In the genomic region with DNA sequence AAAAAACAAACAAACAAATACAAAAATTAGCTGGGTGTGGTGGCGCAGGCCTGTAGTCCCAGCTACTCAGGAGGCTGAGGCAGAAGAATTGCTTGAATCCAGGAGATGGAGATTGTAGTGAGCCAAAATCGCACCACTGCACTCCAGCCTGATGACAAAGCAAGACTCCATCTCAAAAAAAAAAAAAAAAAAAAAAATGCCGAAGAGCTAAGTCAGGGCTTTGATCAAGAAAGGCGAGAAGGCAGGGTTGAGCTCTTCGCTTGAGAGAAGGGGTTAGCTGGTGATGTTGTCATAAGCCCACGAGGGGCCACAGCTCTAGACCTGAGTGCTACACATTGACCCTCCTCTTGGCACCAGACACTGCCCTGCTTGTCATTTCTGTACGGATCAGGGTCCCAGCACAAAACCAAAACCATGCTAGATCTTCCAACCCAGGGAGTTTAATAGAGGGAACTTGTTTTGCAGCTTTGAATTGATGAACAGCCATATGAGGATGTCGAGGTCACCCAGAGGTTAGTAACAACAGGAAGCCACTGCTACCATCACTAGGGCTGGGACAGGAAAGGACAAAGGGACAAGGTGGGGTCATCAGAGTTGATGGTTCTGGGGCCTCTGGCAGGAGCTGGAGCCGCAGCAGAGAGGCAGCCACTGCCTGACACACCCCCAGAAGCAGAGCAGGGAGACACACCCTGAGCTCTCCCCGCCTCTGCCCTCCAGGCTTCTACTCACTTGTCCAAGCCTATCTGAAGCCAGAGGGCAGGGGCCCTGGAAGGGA, we compare ENCODE assay signal across 1 cellular context.
TF ChIP-seq lines count a peak whose summit lies in the region.

No MANE protein-coding gene starts in this region.

TF ChIP-seq in HepG2, 621 proteins besides CTCF, POLR2A, EP300 and RAD21 (continued from another document and continues in another):
- no peak; the same call in 1 of the 2 replicates for TF ChIP-seq UBTF (CRISPR knock-in tag; IDR thresholded peaks at IDR 0.05)
- TF ChIP-seq, protein P1, sequence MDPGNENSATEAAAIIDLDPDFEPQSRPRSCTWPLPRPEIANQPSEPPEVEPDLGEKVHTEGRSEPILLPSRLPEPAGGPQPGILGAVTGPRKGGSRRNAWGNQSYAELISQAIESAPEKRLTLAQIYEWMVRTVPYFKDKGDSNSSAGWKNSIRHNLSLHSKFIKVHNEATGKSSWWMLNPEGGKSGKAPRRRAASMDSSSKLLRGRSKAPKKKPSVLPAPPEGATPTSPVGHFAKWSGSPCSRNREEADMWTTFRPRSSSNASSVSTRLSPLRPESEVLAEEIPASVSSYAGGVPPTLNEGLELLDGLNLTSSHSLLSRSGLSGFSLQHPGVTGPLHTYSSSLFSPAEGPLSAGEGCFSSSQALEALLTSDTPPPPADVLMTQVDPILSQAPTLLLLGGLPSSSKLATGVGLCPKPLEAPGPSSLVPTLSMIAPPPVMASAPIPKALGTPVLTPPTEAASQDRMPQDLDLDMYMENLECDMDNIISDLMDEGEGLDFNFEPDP (CRISPR knock-in tag; conservative IDR thresholded peaks at IDR 0.05) = no peak
- no peak for TF ChIP-seq ZNF615 (CRISPR knock-in tag; IDR thresholded peaks at IDR 0.05; ENCODE audit: borderline replicate concordance)
- TF ChIP-seq MBD4 (IDR thresholded peaks at IDR 0.05; ENCODE audit: borderline replicate concordance, low read length) = no peak
- no peak for TF ChIP-seq HMG20A (CRISPR knock-in tag; IDR thresholded peaks at IDR 0.05; ENCODE audit: borderline replicate concordance)
- no peak for TF ChIP-seq HNRNPUL1 (IDR thresholded peaks at IDR 0.05; ENCODE audit: low read depth, low read length)
- TF ChIP-seq, protein P2, sequence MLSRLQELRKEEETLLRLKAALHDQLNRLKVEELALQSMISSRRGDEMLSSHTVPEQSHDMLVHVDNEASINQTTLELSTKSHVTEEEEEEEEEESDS (CRISPR knock-in tag; IDR thresholded peaks at IDR 0.05; ENCODE audit: borderline replicate concordance) = no peak
- no peak for TF ChIP-seq ZBTB2 (CRISPR knock-in tag; IDR thresholded peaks at IDR 0.05; ENCODE audit: low read depth)
- no peak for TF ChIP-seq MNT (IDR thresholded peaks at IDR 0.05)
- no peak for TF ChIP-seq NR2F2 (IDR thresholded peaks at IDR 0.05; ENCODE audit: borderline replicate concordance, low read depth)
- no peak for TF ChIP-seq TFDP1 (CRISPR knock-in tag; IDR thresholded peaks at IDR 0.05; ENCODE audit: borderline replicate concordance)
- no peak for TF ChIP-seq ZFP62 (CRISPR knock-in tag; IDR thresholded peaks at IDR 0.05)
- no peak for TF ChIP-seq RAD51 (IDR thresholded peaks at IDR 0.05; ENCODE audit: borderline replicate concordance)
- no peak for TF ChIP-seq KMT2B (CRISPR knock-in tag; IDR thresholded peaks at IDR 0.05)
- no peak for TF ChIP-seq KAT2B (IDR thresholded peaks at IDR 0.05; ENCODE audit: borderline replicate concordance, low read depth, low read length)
- no peak for TF ChIP-seq ZNF263 (CRISPR knock-in tag; IDR thresholded peaks at IDR 0.05)
- TF ChIP-seq RBM22 (optimal IDR thresholded peaks at IDR 0.05; ENCODE audit: low read length) = no peak
- TF ChIP-seq ZNF609 (CRISPR knock-in tag; IDR thresholded peaks at IDR 0.05; ENCODE audit: borderline replicate concordance) = peak; percentile 78
- no peak for TF ChIP-seq ZNF296 (CRISPR knock-in tag; conservative IDR thresholded peaks at IDR 0.05)
- TF ChIP-seq ZNF451 (CRISPR knock-in tag; IDR thresholded peaks at IDR 0.05) = no peak
- TF ChIP-seq, protein P3, sequence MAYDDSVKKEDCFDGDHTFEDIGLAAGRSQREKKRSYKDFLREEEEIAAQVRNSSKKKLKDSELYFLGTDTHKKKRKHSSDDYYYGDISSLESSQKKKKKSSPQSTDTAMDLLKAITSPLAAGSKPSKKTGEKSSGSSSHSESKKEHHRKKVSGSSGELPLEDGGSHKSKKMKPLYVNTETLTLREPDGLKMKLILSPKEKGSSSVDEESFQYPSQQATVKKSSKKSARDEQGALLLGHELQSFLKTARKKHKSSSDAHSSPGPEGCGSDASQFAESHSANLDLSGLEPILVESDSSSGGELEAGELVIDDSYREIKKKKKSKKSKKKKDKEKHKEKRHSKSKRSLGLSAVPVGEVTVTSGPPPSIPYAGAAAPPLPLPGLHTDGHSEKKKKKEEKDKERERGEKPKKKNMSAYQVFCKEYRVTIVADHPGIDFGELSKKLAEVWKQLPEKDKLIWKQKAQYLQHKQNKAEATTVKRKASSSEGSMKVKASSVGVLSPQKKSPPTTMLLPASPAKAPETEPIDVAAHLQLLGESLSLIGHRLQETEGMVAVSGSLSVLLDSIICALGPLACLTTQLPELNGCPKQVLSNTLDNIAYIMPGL (CRISPR knock-in tag; IDR thresholded peaks at IDR 0.05; ENCODE audit: borderline replicate concordance in 1 of 2, low read depth in 1 of 2) = 0 out of 4 replicates have a peak, but pooled peaks of 1 of the 2 experiments have one; percentile 35
- no peak for TF ChIP-seq JUND (CRISPR knock-in tag; IDR thresholded peaks at IDR 0.05)
- TF ChIP-seq ZGPAT (CRISPR knock-in tag; IDR thresholded peaks at IDR 0.05) = 0 out of 2 replicates have a peak, but pooled peaks have one; percentile 32
- TF ChIP-seq RFX5 (IDR thresholded peaks at IDR 0.05; ENCODE audit: low read depth, low read length) = no peak
- no peak for TF ChIP-seq ZNF549 (CRISPR knock-in tag; IDR thresholded peaks at IDR 0.05)
- TF ChIP-seq RNF2 (conservative IDR thresholded peaks at IDR 0.05; ENCODE audit: low read depth) = no peak
- TF ChIP-seq AKAP8 (CRISPR knock-in tag; IDR thresholded peaks at IDR 0.05) = no peak
- TF ChIP-seq ZNF629 (CRISPR knock-in tag; conservative IDR thresholded peaks at IDR 0.05) = no peak
- TF ChIP-seq ZBTB26 (CRISPR knock-in tag; IDR thresholded peaks at IDR 0.05; ENCODE audit: borderline replicate concordance) = no peak
- no peak for TF ChIP-seq ZFP90 (CRISPR knock-in tag; IDR thresholded peaks at IDR 0.05; ENCODE audit: borderline replicate concordance)
- no peak for TF ChIP-seq ZNF777 (CRISPR knock-in tag; IDR thresholded peaks at IDR 0.05)
- TF ChIP-seq PAX8 (CRISPR knock-in tag; IDR thresholded peaks at IDR 0.05; ENCODE audit: borderline replicate concordance) = 0 out of 2 replicates have a peak, but pooled peaks have one; percentile 52
- TF ChIP-seq MED1 (CRISPR knock-in tag; IDR thresholded peaks at IDR 0.05) = peak; percentile 76
- no peak for TF ChIP-seq RFX1 (IDR thresholded peaks at IDR 0.05)
- no peak for TF ChIP-seq GABPA (IDR thresholded peaks at IDR 0.05; ENCODE audit: low read depth, low read length)
- TF ChIP-seq GABPA (CRISPR knock-in tag; IDR thresholded peaks at IDR 0.05; ENCODE audit: low read depth) = peak; percentile 67
- peak; percentile 46 for TF ChIP-seq NR2F6 (IDR thresholded peaks at IDR 0.05)
- peak; percentile 84 for TF ChIP-seq NR2F6 (CRISPR knock-in tag; IDR thresholded peaks at IDR 0.05)
- TF ChIP-seq NR1H2 (CRISPR knock-in tag; IDR thresholded peaks at IDR 0.05; ENCODE audit: borderline replicate concordance, low read depth) = no peak
- TF ChIP-seq HOXD1 (CRISPR knock-in tag; IDR thresholded peaks at IDR 0.05) = no peak
- TF ChIP-seq ARNTL (CRISPR knock-in tag; IDR thresholded peaks at IDR 0.05) = no peak
- TF ChIP-seq ZNF468 (CRISPR knock-in tag; IDR thresholded peaks at IDR 0.05) = no peak
- TF ChIP-seq SYNCRIP (IDR thresholded peaks at IDR 0.05; ENCODE audit: insufficient read depth, low read depth, low read length) = no peak
- TF ChIP-seq ZNF563 (CRISPR knock-in tag; IDR thresholded peaks at IDR 0.05) = no peak
- no peak for TF ChIP-seq PTBP1 (IDR thresholded peaks at IDR 0.05; ENCODE audit: low read depth, low read length, poor library complexity, severe bottlenecking)
